1 cellular context compared by ENCODE assay signal in the genomic region with DNA sequence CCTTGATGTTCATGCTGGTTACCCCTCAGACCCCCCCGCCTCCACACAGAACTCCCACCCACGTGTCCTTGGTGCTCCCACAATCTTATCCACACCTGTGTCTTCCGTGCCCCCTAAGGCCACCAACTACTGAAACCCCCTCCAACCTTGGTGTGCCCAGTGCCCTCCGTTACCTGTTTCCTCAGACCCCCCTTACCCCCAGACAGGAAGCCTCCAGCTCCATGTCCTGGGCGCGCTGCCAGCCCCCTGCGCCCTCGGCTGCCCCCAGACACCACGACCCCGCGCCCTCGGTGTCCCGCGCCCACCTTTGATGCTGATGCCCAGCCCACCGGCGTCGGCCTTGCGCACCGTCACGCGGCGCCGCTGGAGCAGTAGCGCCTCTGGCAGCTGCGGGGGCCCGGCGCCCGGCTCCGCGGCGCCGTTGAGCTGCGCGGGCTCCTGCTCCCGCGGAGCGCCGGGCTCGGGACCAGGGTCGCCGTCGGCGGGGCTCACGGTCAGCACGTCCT.
A peak's percentile ranks its signal among the peaks of the same experiment; 100 is the strongest.
TF ChIP-seq lines count a peak whose summit lies in the region.

No MANE protein-coding gene starts in this region.

TF ChIP-seq in HepG2, 621 proteins besides CTCF, POLR2A, EP300 and RAD21 (continued from another document and continues in another):
- TF ChIP-seq, protein P1, sequence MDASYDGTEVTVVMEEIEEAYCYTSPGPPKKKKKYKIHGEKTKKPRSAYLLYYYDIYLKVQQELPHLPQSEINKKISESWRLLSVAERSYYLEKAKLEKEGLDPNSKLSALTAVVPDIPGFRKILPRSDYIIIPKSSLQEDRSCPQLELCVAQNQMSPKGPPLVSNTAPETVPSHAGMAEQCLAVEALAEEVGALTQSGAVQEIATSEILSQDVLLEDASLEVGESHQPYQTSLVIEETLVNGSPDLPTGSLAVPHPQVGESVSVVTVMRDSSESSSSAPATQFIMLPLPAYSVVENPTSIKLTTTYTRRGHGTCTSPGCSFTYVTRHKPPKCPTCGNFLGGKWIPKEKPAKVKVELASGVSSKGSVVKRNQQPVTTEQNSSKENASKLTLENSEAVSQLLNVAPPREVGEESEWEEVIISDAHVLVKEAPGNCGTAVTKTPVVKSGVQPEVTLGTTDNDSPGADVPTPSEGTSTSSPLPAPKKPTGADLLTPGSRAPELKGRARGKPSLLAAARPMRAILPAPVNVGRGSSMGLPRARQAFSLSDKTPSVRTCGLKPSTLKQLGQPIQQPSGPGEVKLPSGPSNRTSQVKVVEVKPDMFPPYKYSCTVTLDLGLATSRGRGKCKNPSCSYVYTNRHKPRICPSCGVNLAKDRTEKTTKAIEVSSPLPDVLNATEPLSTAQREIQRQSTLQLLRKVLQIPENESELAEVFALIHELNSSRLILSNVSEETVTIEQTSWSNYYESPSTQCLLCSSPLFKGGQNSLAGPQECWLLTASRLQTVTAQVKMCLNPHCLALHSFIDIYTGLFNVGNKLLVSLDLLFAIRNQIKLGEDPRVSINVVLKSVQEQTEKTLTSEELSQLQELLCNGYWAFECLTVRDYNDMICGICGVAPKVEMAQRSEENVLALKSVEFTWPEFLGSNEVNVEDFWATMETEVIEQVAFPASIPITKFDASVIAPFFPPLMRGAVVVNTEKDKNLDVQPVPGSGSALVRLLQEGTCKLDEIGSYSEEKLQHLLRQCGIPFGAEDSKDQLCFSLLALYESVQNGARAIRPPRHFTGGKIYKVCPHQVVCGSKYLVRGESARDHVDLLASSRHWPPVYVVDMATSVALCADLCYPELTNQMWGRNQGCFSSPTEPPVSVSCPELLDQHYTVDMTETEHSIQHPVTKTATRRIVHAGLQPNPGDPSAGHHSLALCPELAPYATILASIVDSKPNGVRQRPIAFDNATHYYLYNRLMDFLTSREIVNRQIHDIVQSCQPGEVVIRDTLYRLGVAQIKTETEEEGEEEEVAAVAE (CRISPR knock-in tag; IDR thresholded peaks at IDR 0.05; ENCODE audit: borderline replicate concordance): no peak
- TF ChIP-seq GTF2F1 (IDR thresholded peaks at IDR 0.05; ENCODE audit: low read length): no peak
- TF ChIP-seq ZNF362 (CRISPR knock-in tag; IDR thresholded peaks at IDR 0.05; ENCODE audit: borderline replicate concordance): no peak
- no peak for TF ChIP-seq ZNF234 (CRISPR knock-in tag; conservative IDR thresholded peaks at IDR 0.05)
- TF ChIP-seq ZNF570 (CRISPR knock-in tag; IDR thresholded peaks at IDR 0.05; ENCODE audit: borderline replicate concordance): no peak
- TF ChIP-seq DPF2 (CRISPR knock-in tag; IDR thresholded peaks at IDR 0.05; ENCODE audit: borderline replicate concordance, low read depth): 0 out of 2 replicates have a peak, but pooled peaks have one; percentile 19
- no peak for TF ChIP-seq RFX1 (IDR thresholded peaks at IDR 0.05)
- TF ChIP-seq, protein P2, sequence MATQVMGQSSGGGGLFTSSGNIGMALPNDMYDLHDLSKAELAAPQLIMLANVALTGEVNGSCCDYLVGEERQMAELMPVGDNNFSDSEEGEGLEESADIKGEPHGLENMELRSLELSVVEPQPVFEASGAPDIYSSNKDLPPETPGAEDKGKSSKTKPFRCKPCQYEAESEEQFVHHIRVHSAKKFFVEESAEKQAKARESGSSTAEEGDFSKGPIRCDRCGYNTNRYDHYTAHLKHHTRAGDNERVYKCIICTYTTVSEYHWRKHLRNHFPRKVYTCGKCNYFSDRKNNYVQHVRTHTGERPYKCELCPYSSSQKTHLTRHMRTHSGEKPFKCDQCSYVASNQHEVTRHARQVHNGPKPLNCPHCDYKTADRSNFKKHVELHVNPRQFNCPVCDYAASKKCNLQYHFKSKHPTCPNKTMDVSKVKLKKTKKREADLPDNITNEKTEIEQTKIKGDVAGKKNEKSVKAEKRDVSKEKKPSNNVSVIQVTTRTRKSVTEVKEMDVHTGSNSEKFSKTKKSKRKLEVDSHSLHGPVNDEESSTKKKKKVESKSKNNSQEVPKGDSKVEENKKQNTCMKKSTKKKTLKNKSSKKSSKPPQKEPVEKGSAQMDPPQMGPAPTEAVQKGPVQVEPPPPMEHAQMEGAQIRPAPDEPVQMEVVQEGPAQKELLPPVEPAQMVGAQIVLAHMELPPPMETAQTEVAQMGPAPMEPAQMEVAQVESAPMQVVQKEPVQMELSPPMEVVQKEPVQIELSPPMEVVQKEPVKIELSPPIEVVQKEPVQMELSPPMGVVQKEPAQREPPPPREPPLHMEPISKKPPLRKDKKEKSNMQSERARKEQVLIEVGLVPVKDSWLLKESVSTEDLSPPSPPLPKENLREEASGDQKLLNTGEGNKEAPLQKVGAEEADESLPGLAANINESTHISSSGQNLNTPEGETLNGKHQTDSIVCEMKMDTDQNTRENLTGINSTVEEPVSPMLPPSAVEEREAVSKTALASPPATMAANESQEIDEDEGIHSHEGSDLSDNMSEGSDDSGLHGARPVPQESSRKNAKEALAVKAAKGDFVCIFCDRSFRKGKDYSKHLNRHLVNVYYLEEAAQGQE (IDR thresholded peaks at IDR 0.05; ENCODE audit: borderline replicate concordance in 1 of 2, low read depth in 1 of 2, low read length in 2 of 2): no peak
- no peak for TF ChIP-seq TFDP2 (CRISPR knock-in tag; IDR thresholded peaks at IDR 0.05)
- TF ChIP-seq ZBTB4 (CRISPR knock-in tag; IDR thresholded peaks at IDR 0.05; ENCODE audit: borderline replicate concordance): no peak
- no peak for TF ChIP-seq SP140L (CRISPR knock-in tag; IDR thresholded peaks at IDR 0.05; ENCODE audit: borderline replicate concordance)
- no peak for TF ChIP-seq ZFAT (CRISPR knock-in tag; conservative IDR thresholded peaks at IDR 0.05)
- no peak for TF ChIP-seq ZNF737 (CRISPR knock-in tag; IDR thresholded peaks at IDR 0.05; ENCODE audit: borderline replicate concordance)
- no peak for TF ChIP-seq ZNF713 (CRISPR knock-in tag; IDR thresholded peaks at IDR 0.05)
- no peak for TF ChIP-seq GPN1 (CRISPR knock-in tag; IDR thresholded peaks at IDR 0.05; ENCODE audit: borderline replicate concordance)
- no peak for TF ChIP-seq FOXM1 (CRISPR knock-in tag; IDR thresholded peaks at IDR 0.05)
- TF ChIP-seq ZNF121 (CRISPR knock-in tag; IDR thresholded peaks at IDR 0.05): no peak
- no peak for TF ChIP-seq ZMAT5 (CRISPR knock-in tag; IDR thresholded peaks at IDR 0.05; ENCODE audit: borderline replicate concordance, low read depth)
- TF ChIP-seq ATF7 (IDR thresholded peaks at IDR 0.05): no peak
- TF ChIP-seq ATF7 (CRISPR knock-in tag; IDR thresholded peaks at IDR 0.05): no peak
- no peak for TF ChIP-seq SMYD3 (CRISPR knock-in tag; IDR thresholded peaks at IDR 0.05)
- TF ChIP-seq MTA1 (CRISPR knock-in tag; IDR thresholded peaks at IDR 0.05; ENCODE audit: borderline replicate concordance): peak; percentile 69; the same call in 1 of the 2 replicates
- no peak for TF ChIP-seq RORA (CRISPR knock-in tag; IDR thresholded peaks at IDR 0.05)
- TF ChIP-seq ZFP36 (IDR thresholded peaks at IDR 0.05; ENCODE audit: borderline replicate concordance, low read depth, low read length, partially characterized antibody): no peak
- TF ChIP-seq ATF4 (CRISPR knock-in tag; IDR thresholded peaks at IDR 0.05): no peak
- no peak for TF ChIP-seq BHLHE40 (IDR thresholded peaks at IDR 0.05; ENCODE audit: low read length)
- TF ChIP-seq KDM6A (CRISPR knock-in tag; IDR thresholded peaks at IDR 0.05; ENCODE audit: low read depth): no peak
- TF ChIP-seq KDM5A (IDR thresholded peaks at IDR 0.05; ENCODE audit: borderline replicate concordance, low read length): no peak
- no peak for TF ChIP-seq MIXL1 (CRISPR knock-in tag; IDR thresholded peaks at IDR 0.05)
- TF ChIP-seq NONO (IDR thresholded peaks at IDR 0.05): no peak
- TF ChIP-seq NONO (CRISPR knock-in tag; conservative IDR thresholded peaks at IDR 0.05): no peak; the same call in 1 of the 2 replicates
- TF ChIP-seq MZF1 (CRISPR knock-in tag; IDR thresholded peaks at IDR 0.05; ENCODE audit: borderline replicate concordance): 0 out of 2 replicates have a peak, but pooled peaks have one; percentile 46
- no peak for TF ChIP-seq ZNF530 (CRISPR knock-in tag; IDR thresholded peaks at IDR 0.05; ENCODE audit: low read depth)
- no peak for TF ChIP-seq REPIN1 (CRISPR knock-in tag; IDR thresholded peaks at IDR 0.05; ENCODE audit: borderline replicate concordance, low read depth)
- no peak for TF ChIP-seq FOXP1 (IDR thresholded peaks at IDR 0.05)
- TF ChIP-seq FOXP1 (CRISPR knock-in tag; IDR thresholded peaks at IDR 0.05): no peak
- TF ChIP-seq CHD4 (IDR thresholded peaks at IDR 0.05; ENCODE audit: borderline replicate concordance, low read length): no peak
- TF ChIP-seq ZNF550 (CRISPR knock-in tag; IDR thresholded peaks at IDR 0.05; ENCODE audit: borderline replicate concordance): no peak
- TF ChIP-seq ZNF335 (CRISPR knock-in tag; IDR thresholded peaks at IDR 0.05): no peak
- no peak for TF ChIP-seq ZNF460 (CRISPR knock-in tag; IDR thresholded peaks at IDR 0.05; ENCODE audit: borderline replicate concordance)
- TF ChIP-seq RFXAP (CRISPR knock-in tag; IDR thresholded peaks at IDR 0.05; ENCODE audit: borderline replicate concordance): no peak
- no peak for TF ChIP-seq SOX5 (CRISPR knock-in tag; IDR thresholded peaks at IDR 0.05; ENCODE audit: borderline replicate concordance)
- no peak for TF ChIP-seq WIZ (CRISPR knock-in tag; IDR thresholded peaks at IDR 0.05)
- TF ChIP-seq ZNF605 (CRISPR knock-in tag; IDR thresholded peaks at IDR 0.05): no peak
- TF ChIP-seq ISL2 (CRISPR knock-in tag; IDR thresholded peaks at IDR 0.05): no peak
- no peak for TF ChIP-seq ONECUT2 (CRISPR knock-in tag; IDR thresholded peaks at IDR 0.05)
- TF ChIP-seq ZNF761 (CRISPR knock-in tag; conservative IDR thresholded peaks at IDR 0.05): 0 out of 2 replicates have a peak, but pooled peaks have one; percentile 10
- TF ChIP-seq, protein P3, sequence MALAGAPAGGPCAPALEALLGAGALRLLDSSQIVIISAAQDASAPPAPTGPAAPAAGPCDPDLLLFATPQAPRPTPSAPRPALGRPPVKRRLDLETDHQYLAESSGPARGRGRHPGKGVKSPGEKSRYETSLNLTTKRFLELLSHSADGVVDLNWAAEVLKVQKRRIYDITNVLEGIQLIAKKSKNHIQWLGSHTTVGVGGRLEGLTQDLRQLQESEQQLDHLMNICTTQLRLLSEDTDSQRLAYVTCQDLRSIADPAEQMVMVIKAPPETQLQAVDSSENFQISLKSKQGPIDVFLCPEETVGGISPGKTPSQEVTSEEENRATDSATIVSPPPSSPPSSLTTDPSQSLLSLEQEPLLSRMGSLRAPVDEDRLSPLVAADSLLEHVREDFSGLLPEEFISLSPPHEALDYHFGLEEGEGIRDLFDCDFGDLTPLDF (CRISPR knock-in tag; IDR thresholded peaks at IDR 0.05): no peak
